ENCODE assay signal across 13 cellular contexts in genomic region chr9:438961-439768, GRCh38.
A peak's percentile ranks its signal among the peaks of the same experiment; 100 is the strongest.
DNase-seq lines count a peak whose midpoint lies in the region; ATAC-seq, FAIRE-seq and TF ChIP-seq lines count a peak whose summit lies in the region.
"Had no signal": no experiment of that assay in that cellular context is flagged by ENCODE, and none has a peak within 500 bp of the region (broad histone marks: within the 10 kb centered on the region; RNA-seq: fewer than 3 reads in every experiment).

No MANE protein-coding gene starts in this region.

- peak overlapping the region; percentile 77 for H3K27ac ChIP-seq in ACC112 (ENCODE audit: low read depth, low read length)
- peak overlapping the region in 5 of 10 donors; percentile 24 to 70 (median 36) for H3K27ac ChIP-seq in heart right ventricle
- H3K27ac ChIP-seq in dorsolateral prefrontal cortex = no peak overlapping the region

- H3K27ac Mint-ChIP-seq in activated T-helper 17 cell treated with anti-CD3 and anti-CD28 coated beads, Interleukin-2, amount 50 U/mL, for 72 hours = peak overlapping the region; percentile 36

- TF ChIP-seq CTCF in heart right ventricle (IDR thresholded peaks at IDR 0.05) = no peak
- TF ChIP-seq CTCF in dorsolateral prefrontal cortex (IDR thresholded peaks at IDR 0.05 in 54 of 56, conservative IDR thresholded peaks at IDR 0.05 in 2 of 56; ENCODE audit: low read depth in 1 of 56, partially characterized antibody in 56 of 56) = no peak

- no peaks in the 10 kb centered on the region for H3K9me3 Mint-ChIP-seq in activated T-helper 17 cell treated with anti-CD3 and anti-CD28 coated beads, Interleukin-2, amount 50 U/mL, for 72 hours

- no peak for TF ChIP-seq POLR2A in GM12891 (IDR thresholded peaks at IDR 0.05; ENCODE audit: low read depth, low read length)

- intact Hi-C loops in heart right ventricle (cut with DNase I) = no loop called here
- intact Hi-C loops in sciatic nerve (cut with DNase I) = no loop called here
- intact Hi-C loops in dorsolateral prefrontal cortex (cut with DNase I) = no loop called here

- no peak overlapping the region for H3K4me3 Mint-ChIP-seq in activated T-helper 17 cell treated with anti-CD3 and anti-CD28 coated beads, Interleukin-2, amount 50 U/mL, for 72 hours

- H3K36me3 ChIP-seq in ACC112 (ENCODE audit: insufficient read depth, low read length) = no peaks in the 10 kb centered on the region
- H3K36me3 ChIP-seq in heart right ventricle = peaks cover 0 to 100% (median 0%) of the 10 kb centered on the region in 9 donors

- FAIRE-seq in GM12891 (lab: Jason Lieb, UNC) = no peak

- H3K27me3 ChIP-seq in ACC112 (ENCODE audit: insufficient read depth, low read length) = no peaks in the 10 kb centered on the region
- H3K27me3 ChIP-seq in heart right ventricle = no peaks in the 10 kb centered on the region
- no peaks in the 10 kb centered on the region for H3K27me3 ChIP-seq in dorsolateral prefrontal cortex
- H3K27me3 ChIP-seq: thyroid gland had no signal

- peak in 1 of 2 donors; percentile 42 for DNase-seq in heart right ventricle
- no peak for DNase-seq in sciatic nerve (ENCODE audit: low spot score)
- no peak for DNase-seq in GM12891 (ENCODE audit: insufficient read length, low spot score)
- no peak for DNase-seq in DMS153 (lab: John Stamatoyannopoulos, UW)
- no peak for DNase-seq in SIG-M5 (lab: John Stamatoyannopoulos, UW)
- no peak for DNase-seq in dorsolateral prefrontal cortex
- DNase-seq: amniotic stem cell, DMS79 treated with DMSO at 0.1 percent for 48 hours, NCI-H2171, thyroid gland had no signal

- no peaks in the 10 kb centered on the region for H3K9me3 ChIP-seq in heart right ventricle
- H3K9me3 ChIP-seq: thyroid gland had no signal

- H3K4me3 ChIP-seq in ACC112 (ENCODE audit: low read depth, low read length) (no peak overlapping the region), heart right ventricle (no peak overlapping the region), dorsolateral prefrontal cortex (no peak overlapping the region)
- H3K4me3 ChIP-seq: GM12878, thyroid gland had no signal

- WGBS in heart right ventricle, 2 donors = 82 to 84% methylated on average over 20 of the region's 20 CpGs

- peaks cover 98% of the 10 kb centered on the region for H3K36me3 Mint-ChIP-seq in activated T-helper 17 cell treated with anti-CD3 and anti-CD28 coated beads, Interleukin-2, amount 50 U/mL, for 72 hours (ENCODE audit: low read depth)

- H3K4me1 ChIP-seq in ACC112 (ENCODE audit: control insufficient read depth, insufficient read depth, low read length, unreplicated experiment) (peaks cover 19% of the 10 kb centered on the region), heart right ventricle (peaks cover 0 to 18% (median 12%) of the 10 kb centered on the region in 9 donors)

- ATAC-seq in activated T-helper 17 cell treated with anti-CD3 and anti-CD28 coated beads, Interleukin-2, amount 50 U/mL, for 72 hours (replicated peaks) = no peak
- ATAC-seq in heart right ventricle = peak in 6 of 8 donors; percentile 29 to 86 (median 53)
- peak; percentile 93 for ATAC-seq in sciatic nerve
- ATAC-seq: GM12878 had no signal

- no peaks in the 10 kb centered on the region for H3K79me2 ChIP-seq in ACC112 (ENCODE audit: control insufficient read depth, insufficient read depth, low read length, unreplicated experiment)

- H3K4me1 Mint-ChIP-seq in activated T-helper 17 cell treated with anti-CD3 and anti-CD28 coated beads, Interleukin-2, amount 50 U/mL, for 72 hours = no peaks in the 10 kb centered on the region

- no peaks in the 10 kb centered on the region for H3K27me3 Mint-ChIP-seq in activated T-helper 17 cell treated with anti-CD3 and anti-CD28 coated beads, Interleukin-2, amount 50 U/mL, for 72 hours

- H2AFZ ChIP-seq in ACC112 (ENCODE audit: low read length, unreplicated experiment) = no peak overlapping the region

TF ChIP-seq in GM12891, 5 proteins besides CTCF, POLR2A, EP300 and RAD21:
- TF ChIP-seq TAF1 (IDR thresholded peaks at IDR 0.05; ENCODE audit: low read depth, low read length) (no peak), PAX5 (IDR thresholded peaks at IDR 0.05; ENCODE audit: insufficient read depth, low read length, severe bottlenecking) (no peak), POLR2AphosphoS5 (IDR thresholded peaks at IDR 0.05; ENCODE audit: low read depth, low read length) (no peak), SPI1 (IDR thresholded peaks at IDR 0.05; ENCODE audit: low read depth, low read length) (no peak), POU2F2 (IDR thresholded peaks at IDR 0.05; ENCODE audit: low read depth, low read length) (no peak)
